ENCODE assay signal across 1 cellular context in the genomic region with DNA sequence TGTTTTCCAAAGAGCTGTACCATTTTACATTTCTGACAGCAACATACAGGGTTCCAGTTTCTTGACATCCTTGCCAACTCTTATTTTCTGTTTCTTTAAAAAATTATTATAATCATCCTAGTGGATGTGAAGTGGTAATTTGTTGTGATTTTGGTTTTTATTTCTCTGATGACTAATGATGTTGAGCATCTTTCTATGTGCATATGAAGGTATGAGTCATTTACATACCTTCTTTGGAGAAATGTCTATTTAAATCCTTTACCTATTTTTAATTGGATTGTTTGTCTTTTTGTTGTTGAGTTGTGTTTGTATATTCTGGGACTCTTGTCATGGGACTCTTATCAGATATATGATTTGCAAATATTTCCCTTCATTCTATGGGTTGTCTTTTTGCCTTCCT.
TF ChIP-seq lines count a peak whose summit lies in the region.

No MANE protein-coding gene starts in this region.

TF ChIP-seq in HCT116, 20 proteins besides CTCF, POLR2A, EP300 and RAD21:
- TF ChIP-seq ELF1 (IDR thresholded peaks at IDR 0.05; ENCODE audit: borderline replicate concordance, low read depth) = no peak
- TF ChIP-seq EZH2phosphoT487 (IDR thresholded peaks at IDR 0.05; ENCODE audit: borderline replicate concordance) = no peak
- TF ChIP-seq ZNF274 (IDR thresholded peaks at IDR 0.05; ENCODE audit: low read depth, low read length) = no peak
- TF ChIP-seq POLR2AphosphoS5 (IDR thresholded peaks at IDR 0.05; ENCODE audit: low read depth, low read length) = no peak
- TF ChIP-seq ZBTB33 (IDR thresholded peaks at IDR 0.05; ENCODE audit: extremely low read depth, insufficient replicate concordance, low read length) = no peak
- TF ChIP-seq, protein P1, sequence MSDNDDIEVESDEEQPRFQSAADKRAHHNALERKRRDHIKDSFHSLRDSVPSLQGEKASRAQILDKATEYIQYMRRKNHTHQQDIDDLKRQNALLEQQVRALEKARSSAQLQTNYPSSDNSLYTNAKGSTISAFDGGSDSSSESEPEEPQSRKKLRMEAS (IDR thresholded peaks at IDR 0.05) = no peak
- TF ChIP-seq, protein P2, sequence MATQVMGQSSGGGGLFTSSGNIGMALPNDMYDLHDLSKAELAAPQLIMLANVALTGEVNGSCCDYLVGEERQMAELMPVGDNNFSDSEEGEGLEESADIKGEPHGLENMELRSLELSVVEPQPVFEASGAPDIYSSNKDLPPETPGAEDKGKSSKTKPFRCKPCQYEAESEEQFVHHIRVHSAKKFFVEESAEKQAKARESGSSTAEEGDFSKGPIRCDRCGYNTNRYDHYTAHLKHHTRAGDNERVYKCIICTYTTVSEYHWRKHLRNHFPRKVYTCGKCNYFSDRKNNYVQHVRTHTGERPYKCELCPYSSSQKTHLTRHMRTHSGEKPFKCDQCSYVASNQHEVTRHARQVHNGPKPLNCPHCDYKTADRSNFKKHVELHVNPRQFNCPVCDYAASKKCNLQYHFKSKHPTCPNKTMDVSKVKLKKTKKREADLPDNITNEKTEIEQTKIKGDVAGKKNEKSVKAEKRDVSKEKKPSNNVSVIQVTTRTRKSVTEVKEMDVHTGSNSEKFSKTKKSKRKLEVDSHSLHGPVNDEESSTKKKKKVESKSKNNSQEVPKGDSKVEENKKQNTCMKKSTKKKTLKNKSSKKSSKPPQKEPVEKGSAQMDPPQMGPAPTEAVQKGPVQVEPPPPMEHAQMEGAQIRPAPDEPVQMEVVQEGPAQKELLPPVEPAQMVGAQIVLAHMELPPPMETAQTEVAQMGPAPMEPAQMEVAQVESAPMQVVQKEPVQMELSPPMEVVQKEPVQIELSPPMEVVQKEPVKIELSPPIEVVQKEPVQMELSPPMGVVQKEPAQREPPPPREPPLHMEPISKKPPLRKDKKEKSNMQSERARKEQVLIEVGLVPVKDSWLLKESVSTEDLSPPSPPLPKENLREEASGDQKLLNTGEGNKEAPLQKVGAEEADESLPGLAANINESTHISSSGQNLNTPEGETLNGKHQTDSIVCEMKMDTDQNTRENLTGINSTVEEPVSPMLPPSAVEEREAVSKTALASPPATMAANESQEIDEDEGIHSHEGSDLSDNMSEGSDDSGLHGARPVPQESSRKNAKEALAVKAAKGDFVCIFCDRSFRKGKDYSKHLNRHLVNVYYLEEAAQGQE (IDR thresholded peaks at IDR 0.05; ENCODE audit: low read depth) = no peak
- TF ChIP-seq SRF (IDR thresholded peaks at IDR 0.05; ENCODE audit: low read depth) = no peak
- TF ChIP-seq ATF3 (IDR thresholded peaks at IDR 0.05) = no peak
- no peak for TF ChIP-seq EGR1 (IDR thresholded peaks at IDR 0.05; ENCODE audit: low read depth)
- no peak for TF ChIP-seq YY1 (IDR thresholded peaks at IDR 0.05; ENCODE audit: extremely low read depth, insufficient replicate concordance, low read depth, low read length)
- no peak for TF ChIP-seq SP1 (IDR thresholded peaks at IDR 0.05; ENCODE audit: low read depth)
- no peak for TF ChIP-seq ZFX (IDR thresholded peaks at IDR 0.05)
- no peak for TF ChIP-seq CBX3 (IDR thresholded peaks at IDR 0.05; ENCODE audit: low read depth)
- no peak for TF ChIP-seq CEBPB (IDR thresholded peaks at IDR 0.05; ENCODE audit: low read depth)
- TF ChIP-seq JUND (IDR thresholded peaks at IDR 0.05) = no peak
- TF ChIP-seq EZH2 (IDR thresholded peaks at IDR 0.05) = no peak
- no peak for TF ChIP-seq SIN3A (IDR thresholded peaks at IDR 0.05; ENCODE audit: low read depth)
- no peak for TF ChIP-seq FOSL1 (IDR thresholded peaks at IDR 0.05; ENCODE audit: low read depth)
- TF ChIP-seq TCF7L2 (IDR thresholded peaks at IDR 0.05; ENCODE audit: borderline replicate concordance, extremely low read depth, insufficient read depth, insufficient read length) = no peak
